14 cellular contexts compared by ENCODE assay signal in the genomic region with DNA sequence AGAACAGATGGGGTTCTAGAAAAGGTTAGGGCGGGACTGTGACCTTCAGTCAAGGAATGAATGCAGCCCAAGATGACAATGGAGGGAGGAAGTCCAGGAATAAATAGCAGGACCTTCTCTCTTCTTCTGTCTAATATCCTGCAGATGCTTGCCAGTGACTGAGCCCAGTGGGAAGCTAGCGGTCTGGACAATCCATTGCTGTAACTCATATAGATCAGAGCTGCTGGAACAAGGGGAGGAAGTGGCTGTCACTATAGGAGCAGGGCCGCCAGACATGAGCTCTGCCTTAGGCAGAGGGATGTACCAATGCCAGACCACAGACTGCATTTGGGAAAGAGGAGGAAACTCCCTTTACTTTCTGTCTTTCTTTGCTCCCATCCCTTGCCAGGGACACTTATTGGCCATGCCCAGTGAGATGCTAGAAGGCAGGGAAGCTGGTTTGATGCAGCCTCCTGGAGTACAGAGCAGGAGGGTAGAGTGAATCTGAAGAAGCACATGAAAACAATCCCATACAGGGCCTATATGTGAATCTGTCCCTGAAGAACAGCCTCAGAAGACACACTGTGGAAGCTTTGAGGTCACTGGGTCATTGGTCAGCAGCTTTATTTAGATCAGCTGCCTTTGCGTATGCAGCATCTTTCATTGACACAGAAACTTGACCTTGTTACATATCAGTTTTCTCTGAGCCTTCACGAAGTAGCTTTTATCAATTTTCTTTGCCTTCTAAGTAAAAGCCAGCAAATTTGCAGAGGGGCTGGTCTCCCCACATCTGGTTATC.
DNase-seq lines count a peak whose midpoint lies in the region; TF ChIP-seq lines count a peak whose summit lies in the region.
"Had no signal": no experiment of that assay in that cellular context is flagged by ENCODE, and none has a peak within 500 bp of the region (broad histone marks: within the 10 kb centered on the region; RNA-seq: fewer than 3 reads in every experiment).

No MANE protein-coding gene starts in this region.

- no peak overlapping the region for H3K9ac ChIP-seq in GM23248
- H3K9ac ChIP-seq: BLaER1 treated with 17β-estradiol and CSF1 and Interleukin-3, amounts not matched to agents 10 nM and 100 nM had no signal

- no peak for TF ChIP-seq EP300 in esophagus muscularis mucosa (IDR thresholded peaks at IDR 0.05)

- no peaks in the 10 kb centered on the region for H3K9me2 ChIP-seq in GM23248 (ENCODE audit: insufficient read depth)

- WGBS in GM23248 (ENCODE audit: low coverage in 1 of 2, low lambda C conversion rate in 2 of 2, missing lambda C conversion rate in 2 of 2), 2 experiments = 43 to 46% methylated on average over 5 of the region's 5 CpGs
- 86% methylated on average over 5 of the region's 5 CpGs for WGBS in esophagus muscularis mucosa
- 62 to 78% methylated on average over 5 of the region's 5 CpGs for WGBS in lower leg skin, 2 donors

- TF ChIP-seq CTCF in esophagus muscularis mucosa (IDR thresholded peaks at IDR 0.05) (no peak), lower leg skin (IDR thresholded peaks at IDR 0.05) (no peak)

- intact Hi-C loops in esophagus muscularis mucosa (cut with DNase I) (no loop called here), lower leg skin (cut with DNase I; ENCODE audit: low total_unique reads) (no loop called here)

- TF ChIP-seq POLR2A in esophagus muscularis mucosa (IDR thresholded peaks at IDR 0.05; ENCODE audit: low read depth) (no peak), lower leg skin (IDR thresholded peaks at IDR 0.05) (no peak)

- peak overlapping the region; percentile 24; the same call in 1 of the 2 replicates for H3K27ac ChIP-seq in GM23248
- H3K27ac ChIP-seq in esophagus muscularis mucosa (replicated peaks in 1 of 4) = no peak overlapping the region
- no peak overlapping the region for H3K27ac ChIP-seq in substantia nigra (ENCODE audit: low read depth, low read length, poor library complexity, severe bottlenecking)
- H3K27ac ChIP-seq: BLaER1 treated with 17β-estradiol and CSF1 and Interleukin-3, amounts not matched to agents 10 nM and 100 nM; HL-60; SK-N-MC had no signal

- H3K27me3 ChIP-seq in GM23248 (replicated peaks; ENCODE audit: insufficient read depth) (no peaks in the 10 kb centered on the region), esophagus muscularis mucosa (no peaks in the 10 kb centered on the region)
- H3K27me3 ChIP-seq: BLaER1 treated with 17β-estradiol and CSF1 and Interleukin-3, amounts not matched to agents 10 nM and 100 nM had no signal

- H4K20me1 ChIP-seq in GM23248 (ENCODE audit: insufficient read depth) = no peaks in the 10 kb centered on the region
- H4K20me1 ChIP-seq: BLaER1 treated with 17β-estradiol and CSF1 and Interleukin-3, amounts not matched to agents 10 nM and 100 nM had no signal

- H3K4me3 ChIP-seq in GM23248 = no peak overlapping the region
- no peak overlapping the region for H3K4me3 ChIP-seq in esophagus muscularis mucosa
- H3K4me3 ChIP-seq in skeletal muscle cell (ENCODE audit: low read depth, low read length) = no peak overlapping the region
- no peak overlapping the region for H3K4me3 ChIP-seq in lower leg skin (ENCODE audit: low read depth, poor library complexity, severe bottlenecking)
- H3K4me3 ChIP-seq: BLaER1 treated with 17β-estradiol and CSF1 and Interleukin-3, amounts not matched to agents 10 nM and 100 nM; HAP-1; SK-N-MC had no signal

- no peaks in the 10 kb centered on the region for H3F3A ChIP-seq in GM23248 (ENCODE audit: insufficient read depth)

- no peaks in the 10 kb centered on the region for H3K36me3 ChIP-seq in GM23248 (ENCODE audit: low read depth)
- no peaks in the 10 kb centered on the region for H3K36me3 ChIP-seq in esophagus muscularis mucosa
- H3K36me3 ChIP-seq: BLaER1 treated with 17β-estradiol and CSF1 and Interleukin-3, amounts not matched to agents 10 nM and 100 nM; HAP-1 had no signal

- H3K4me1 ChIP-seq in GM23248 (ENCODE audit: insufficient read depth) = no peaks in the 10 kb centered on the region; the same call in 1 of the 2 replicates
- peaks cover 0 to 19% (median 1%) of the 10 kb centered on the region in 4 donors for H3K4me1 ChIP-seq in esophagus muscularis mucosa
- H3K4me1 ChIP-seq: HAP-1 had no signal

- H3K4me2 ChIP-seq in GM23248 (ENCODE audit: unreplicated experiment) = no peak overlapping the region
- H3K4me2 ChIP-seq: BLaER1 treated with 17β-estradiol and CSF1 and Interleukin-3, amounts not matched to agents 10 nM and 100 nM had no signal

- H2AFZ ChIP-seq in GM23248 = no peak overlapping the region

- in situ Hi-C loops in GM23248 (cut with MboI) = no loop called here

- H3K79me2 ChIP-seq in GM23248 (ENCODE audit: insufficient read depth) = no peaks in the 10 kb centered on the region

- DNase-seq in EH (ENCODE audit: low read depth) = peak; percentile 72
- peak; percentile 71 for DNase-seq in GM23248
- DNase-seq in esophagus muscularis mucosa (ENCODE audit: extremely low spot score) = peak; percentile 80
- peak; percentile 25 for DNase-seq in skeletal muscle cell (ENCODE audit: low read depth)
- DNase-seq in lower leg skin (ENCODE audit: low spot score in 2 of 2) = no peak
- no peak for DNase-seq in substantia nigra (lab: John Stamatoyannopoulos, UW)
- DNase-seq in RKO (ENCODE audit: low spot score) = no peak
- DNase-seq: NCI-H1048, NCI-H146, NCI-H226 had no signal

- H3K9me3 ChIP-seq in GM23248 (ENCODE audit: low read depth) = no peaks in the 10 kb centered on the region
- no peaks in the 10 kb centered on the region for H3K9me3 ChIP-seq in esophagus muscularis mucosa
- H3K9me3 ChIP-seq: BLaER1 treated with 17β-estradiol and CSF1 and Interleukin-3, amounts not matched to agents 10 nM and 100 nM; HAP-1 had no signal

Comparison
In these comparisons a context has a peak if more than half of its experiments do, and no peak if none do; other contexts are left out.
1. DNase-seq: peak in EH (single experiment), GM23248 (single experiment), esophagus muscularis mucosa (single experiment) and skeletal muscle cell (single experiment); none in lower leg skin (0 of 2), substantia nigra (0 of 49) and RKO (single experiment).